Comparison of ENCODE assay signal across 17 cellular contexts in genomic region chr3:100245932-100246331, GRCh38. TPM values are rescaled to one million over a fixed set of nuclear protein-coding genes. Genes with fewer than 3 reads are reported as not detected.
DNase-seq lines count a peak whose midpoint lies in the region; ATAC-seq and TF ChIP-seq lines count a peak whose summit lies in the region.
"Had no signal": no experiment of that assay in that cellular context is flagged by ENCODE, and none has a peak within 500 bp of the region (broad histone marks: within the 10 kb centered on the region; RNA-seq: fewer than 3 reads in every experiment).

No MANE protein-coding gene starts in this region.

- no peaks in the 10 kb centered on the region for H3K27me3 ChIP-seq in fibroblast of lung (ENCODE audit: control insufficient read depth, insufficient read depth, low read length)
- H3K27me3 ChIP-seq: spleen had no signal

- H3K79me2 ChIP-seq in fibroblast of lung (ENCODE audit: control insufficient read depth, insufficient read depth, low read length): no peaks in the 10 kb centered on the region

- no peaks in the 10 kb centered on the region for H3K9me3 ChIP-seq in fibroblast of lung (ENCODE audit: control insufficient read depth, insufficient read depth, low read depth, low read length)
- H3K9me3 ChIP-seq: psoas muscle, spleen had no signal

- no peaks in the 10 kb centered on the region for H4K20me1 ChIP-seq in fibroblast of lung (ENCODE audit: control insufficient read depth, extremely low read depth, insufficient read depth, low read length)

- in situ Hi-C loops in GM13976 (cut with MboI; ENCODE audit: low sequenced_read_pairs, unreplicated experiment): no loop called here

- no peak overlapping the region for H3K9ac ChIP-seq in fibroblast of lung (ENCODE audit: insufficient read depth, low read length)

- no peak overlapping the region for H3K4me2 ChIP-seq in fibroblast of lung (ENCODE audit: extremely low read depth, insufficient read depth, low read length)

- TF ChIP-seq CTCF in fibroblast of lung (conservative IDR thresholded peaks at IDR 0.05 in 1 of 2, IDR thresholded peaks at IDR 0.05 in 1 of 2; ENCODE audit: low read depth in 1 of 2, low read length in 2 of 2): no peak
- TF ChIP-seq CTCF in GM13976 (IDR thresholded peaks at IDR 0.05; ENCODE audit: borderline replicate concordance, control extremely low read depth, extremely low read depth, insufficient read depth, missing control alignments): no peak

- H3K36me3 ChIP-seq in fibroblast of lung (ENCODE audit: control insufficient read depth, insufficient read depth, low read length): no peaks in the 10 kb centered on the region
- H3K36me3 ChIP-seq: spleen had no signal

- no peak overlapping the region for H3K4me3 ChIP-seq in fibroblast of lung (replicated peaks in 1 of 4; ENCODE audit: control extremely low read depth in 1 of 4, insufficient read depth in 1 of 4, low read depth in 3 of 4, low read length in 4 of 4)
- H3K4me3 ChIP-seq: psoas muscle, spleen had no signal

- H3K27ac ChIP-seq in fibroblast of lung (ENCODE audit: insufficient read depth, low read length): no peak overlapping the region
- H3K27ac ChIP-seq: psoas muscle, spleen, VCaP had no signal

- ATAC-seq in HG02798 (IDR thresholded peaks at IDR 0.05; ENCODE audit: poor library complexity, unreplicated experiment): no peak
- ATAC-seq: psoas muscle, T-cell had no signal

- H2AFZ ChIP-seq in fibroblast of lung (ENCODE audit: low read length): no peak overlapping the region

- peak; percentile 51 for DNase-seq in stimulated activated CD4-positive, alpha-beta T cell treated with anti-CD3 and anti-CD28 coated beads, Interleukin-1b, Interleukin-23, amount 100 ng/mL, for 48 hours
- DNase-seq in stimulated activated CD4-positive, alpha-beta T cell treated with anti-CD3 and anti-CD28 coated beads, Interleukin-4, amount 100 ng/mL, for 1 hour: no peak
- DNase-seq in RPMI7951 (ENCODE audit: low read depth) (peak; percentile 42), fibroblast of lung (ENCODE audit: low read depth in 2 of 2) (peak; percentile 21 to 81), NCI-H446 (lab: John Stamatoyannopoulos, UW) (no peak), GM13976 (ENCODE audit: low spot score) (no peak)
- DNase-seq: COR-L47, endodermal cell, left cardiac atrium, NCI-H2029 treated with DMSO at 0.1 percent for 48 hours, NCI-H510A, psoas muscle, SHP77, spleen, T-cell had no signal

- H3K4me1 ChIP-seq in fibroblast of lung (ENCODE audit: control insufficient read depth, extremely low read depth, insufficient read depth, low read length): peaks cover 2% of the 10 kb centered on the region
- H3K4me1 ChIP-seq: psoas muscle, spleen had no signal

RNA-seq across cellular contexts. Expression of gene TBC1D23, which starts 14.9 kb away (rescaled TPM):
- total RNA-seq in RPMI7951 (2014; rRNA removed; shearing (Covaris generic)): 68.0 and 75.2 TPM in 2 replicates
- total RNA-seq in fibroblast of lung: 80.1 and 121 TPM in 2 replicates
- polyA plus RNA-seq in fibroblast of lung: 54.9 and 55.7 TPM in 2 replicates
- polyA plus RNA-seq in fibroblast of lung (2012): 33.9 and 35.2 TPM in 2 replicates
- 8.2 and 12.6 TPM in 2 replicates for polyA minus RNA-seq in fibroblast of lung (ENCODE audit: low replicate concordance)

Comparison
In these comparisons a context has a peak if more than half of its experiments do, and no peak if none do; other contexts are left out.
1. DNase-seq: peak in stimulated activated CD4-positive, alpha-beta T cell treated with anti-CD3 and anti-CD28 coated beads, Interleukin-1b, Interleukin-23, amount 100 ng/mL, for 48 hours (single experiment), RPMI7951 (single experiment) and fibroblast of lung (2 of 2); none in stimulated activated CD4-positive, alpha-beta T cell treated with anti-CD3 and anti-CD28 coated beads, Interleukin-4, amount 100 ng/mL, for 1 hour (single experiment), NCI-H446 (0 of 2) and GM13976 (single experiment).